In the genomic region with DNA sequence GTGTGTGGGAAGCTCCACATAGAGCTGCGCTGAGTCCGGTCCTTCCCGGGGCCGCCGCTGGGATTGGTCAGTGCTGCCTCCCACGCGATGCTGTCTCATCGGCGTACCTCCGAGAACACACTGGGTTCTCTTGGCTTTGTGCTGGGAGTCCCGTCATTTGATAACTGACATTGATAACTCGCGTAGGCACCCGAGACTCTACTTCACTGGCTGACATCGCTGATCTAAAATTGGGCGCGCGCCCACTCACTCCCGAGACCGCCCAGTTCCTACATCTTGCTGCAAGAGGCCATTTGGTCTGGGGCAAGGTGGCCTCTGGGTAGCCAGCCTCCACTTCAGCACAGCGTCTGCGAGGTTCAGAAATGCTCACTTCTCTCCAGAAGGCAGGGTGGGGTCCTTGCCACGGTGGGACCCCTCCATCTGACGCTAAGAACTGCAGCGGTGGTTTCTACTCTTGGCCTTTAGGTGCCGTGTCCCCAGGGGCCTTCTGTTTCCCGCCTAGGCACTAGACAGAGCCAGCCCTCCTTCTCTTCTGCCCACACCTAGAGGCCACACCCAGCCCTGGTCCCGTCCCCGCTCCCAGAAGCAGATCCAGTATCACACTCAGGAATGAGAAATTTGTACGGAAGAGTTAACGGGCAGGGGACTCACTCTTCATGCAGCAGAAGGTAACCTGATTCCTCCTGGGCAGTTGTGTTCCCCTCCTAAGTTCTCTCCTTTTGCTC, we compare ENCODE assay signal across 24 cellular contexts.
"Had no signal": no experiment of that assay in that cellular context is flagged by ENCODE, and none has a peak within 500 bp of the region (broad histone marks: within the 10 kb centered on the region; RNA-seq: fewer than 3 reads in every experiment).

No MANE protein-coding gene starts in this region.

- DNase-seq: activated CD4-positive, alpha-beta memory T cell treated with anti-CD3 and anti-CD28 coated beads, Interleukin-2, amount 10 ng/mL, durations not matched to agents 7 days and 5 days; activated CD4-positive, alpha-beta T cell treated with anti-CD3 and anti-CD28 coated beads for 36 hours; activated CD4-positive, alpha-beta T cell treated with anti-CD3 and anti-CD28 coated beads, Interleukin-2, amount 50 U/mL, for 1 hour; activated gamma-delta T cell; activated naive CD4-positive, alpha-beta T cell treated with anti-CD3 and anti-CD28 coated beads for 36 hours; activated T-cell treated with anti-CD3 and anti-CD28 coated beads for 4 hours; amygdala; KG1; NCI-H1048; NCI-H146; NCI-H1930; NCI-H2171; NCI-H2227 treated with DMSO at 0.1 percent for 48 hours; NCI-H526; NCI-H774; RPMI8226; T-helper 1 cell; WERI-Rb-1 had no signal

- H3K36me3 ChIP-seq: WERI-Rb-1 had no signal

- ATAC-seq: activated CD4-positive, alpha-beta T cell treated with anti-CD3 and anti-CD28 coated beads for 36 hours; activated T-helper 17 cell treated with anti-CD3 and anti-CD28 coated beads, Interleukin-2, amount 50 U/mL, for 72 hours; Panc1; Right ventricle myocardium inferior had no signal

- H3K4me3 Mint-ChIP-seq: activated CD4-positive, alpha-beta memory T cell treated with anti-CD3 and anti-CD28 coated beads, Interleukin-2, amount 10 ng/mL, durations not matched to agents 7 days and 5 days; activated CD4-positive, alpha-beta T cell treated with anti-CD3 and anti-CD28 coated beads for 36 hours; activated naive CD4-positive, alpha-beta T cell treated with anti-CD3 and anti-CD28 coated beads for 36 hours; activated naive CD8-positive, alpha-beta T cell; activated T-helper 17 cell treated with anti-CD3 and anti-CD28 coated beads, Interleukin-2, amount 50 U/mL, for 72 hours; brain had no signal

- H3K27me3 Mint-ChIP-seq: activated CD4-positive, alpha-beta T cell treated with anti-CD3 and anti-CD28 coated beads for 36 hours; activated naive CD8-positive, alpha-beta T cell; activated T-helper 17 cell treated with anti-CD3 and anti-CD28 coated beads, Interleukin-2, amount 50 U/mL, for 72 hours had no signal

- H3K9me3 Mint-ChIP-seq: activated CD4-positive, alpha-beta memory T cell treated with anti-CD3 and anti-CD28 coated beads, Interleukin-2, amount 10 ng/mL, durations not matched to agents 7 days and 5 days; activated naive CD4-positive, alpha-beta T cell treated with anti-CD3 and anti-CD28 coated beads for 36 hours; activated T-helper 17 cell treated with anti-CD3 and anti-CD28 coated beads, Interleukin-2, amount 50 U/mL, for 72 hours had no signal

- H3K4me3 ChIP-seq: SK-N-MC had no signal

- H3K4me1 Mint-ChIP-seq: activated CD4-positive, alpha-beta memory T cell treated with anti-CD3 and anti-CD28 coated beads, Interleukin-2, amount 10 ng/mL, durations not matched to agents 7 days and 5 days; activated T-helper 17 cell treated with anti-CD3 and anti-CD28 coated beads, Interleukin-2, amount 50 U/mL, for 72 hours had no signal

- H3K27ac Mint-ChIP-seq: activated CD4-positive, alpha-beta memory T cell treated with anti-CD3 and anti-CD28 coated beads, Interleukin-2, amount 10 ng/mL, durations not matched to agents 7 days and 5 days; activated CD4-positive, alpha-beta T cell treated with anti-CD3 and anti-CD28 coated beads for 36 hours; activated naive CD4-positive, alpha-beta T cell treated with anti-CD3 and anti-CD28 coated beads for 36 hours; activated naive CD8-positive, alpha-beta T cell; activated T-helper 17 cell treated with anti-CD3 and anti-CD28 coated beads, Interleukin-2, amount 50 U/mL, for 72 hours; brain had no signal

- H3K36me3 Mint-ChIP-seq: activated naive CD8-positive, alpha-beta T cell; brain had no signal

- H3K27ac ChIP-seq: SK-N-MC, WERI-Rb-1 had no signal
